1 cellular context compared by ENCODE assay signal in genomic region chr4:183610613-183611012, GRCh38.
TF ChIP-seq lines count a peak whose summit lies in the region.

No MANE protein-coding gene starts in this region.

TF ChIP-seq in SK-N-SH treated with all-trans-retinoic acid at 6 μM for 48 hours, 23 proteins besides CTCF, POLR2A, EP300 and RAD21 (continued from another document):
- TF ChIP-seq, protein P1, sequence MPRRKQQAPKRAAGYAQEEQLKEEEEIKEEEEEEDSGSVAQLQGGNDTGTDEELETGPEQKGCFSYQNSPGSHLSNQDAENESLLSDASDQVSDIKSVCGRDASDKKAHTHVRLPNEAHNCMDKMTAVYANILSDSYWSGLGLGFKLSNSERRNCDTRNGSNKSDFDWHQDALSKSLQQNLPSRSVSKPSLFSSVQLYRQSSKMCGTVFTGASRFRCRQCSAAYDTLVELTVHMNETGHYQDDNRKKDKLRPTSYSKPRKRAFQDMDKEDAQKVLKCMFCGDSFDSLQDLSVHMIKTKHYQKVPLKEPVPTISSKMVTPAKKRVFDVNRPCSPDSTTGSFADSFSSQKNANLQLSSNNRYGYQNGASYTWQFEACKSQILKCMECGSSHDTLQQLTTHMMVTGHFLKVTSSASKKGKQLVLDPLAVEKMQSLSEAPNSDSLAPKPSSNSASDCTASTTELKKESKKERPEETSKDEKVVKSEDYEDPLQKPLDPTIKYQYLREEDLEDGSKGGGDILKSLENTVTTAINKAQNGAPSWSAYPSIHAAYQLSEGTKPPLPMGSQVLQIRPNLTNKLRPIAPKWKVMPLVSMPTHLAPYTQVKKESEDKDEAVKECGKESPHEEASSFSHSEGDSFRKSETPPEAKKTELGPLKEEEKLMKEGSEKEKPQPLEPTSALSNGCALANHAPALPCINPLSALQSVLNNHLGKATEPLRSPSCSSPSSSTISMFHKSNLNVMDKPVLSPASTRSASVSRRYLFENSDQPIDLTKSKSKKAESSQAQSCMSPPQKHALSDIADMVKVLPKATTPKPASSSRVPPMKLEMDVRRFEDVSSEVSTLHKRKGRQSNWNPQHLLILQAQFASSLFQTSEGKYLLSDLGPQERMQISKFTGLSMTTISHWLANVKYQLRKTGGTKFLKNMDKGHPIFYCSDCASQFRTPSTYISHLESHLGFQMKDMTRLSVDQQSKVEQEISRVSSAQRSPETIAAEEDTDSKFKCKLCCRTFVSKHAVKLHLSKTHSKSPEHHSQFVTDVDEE (CRISPR knock-in tag; IDR thresholded peaks at IDR 0.05): no peak
- TF ChIP-seq ZNF70 (CRISPR knock-in tag; IDR thresholded peaks at IDR 0.05) (no peak), ZNF565 (CRISPR knock-in tag; conservative IDR thresholded peaks at IDR 0.05; ENCODE audit: low read depth) (no peak), CREB5 (CRISPR knock-in tag; IDR thresholded peaks at IDR 0.05; ENCODE audit: low read depth) (no peak), ARNTL (CRISPR knock-in tag; IDR thresholded peaks at IDR 0.05; ENCODE audit: borderline replicate concordance, low read depth) (no peak)
